Comparison of ENCODE assay signal across 12 cellular contexts in the genomic region with DNA sequence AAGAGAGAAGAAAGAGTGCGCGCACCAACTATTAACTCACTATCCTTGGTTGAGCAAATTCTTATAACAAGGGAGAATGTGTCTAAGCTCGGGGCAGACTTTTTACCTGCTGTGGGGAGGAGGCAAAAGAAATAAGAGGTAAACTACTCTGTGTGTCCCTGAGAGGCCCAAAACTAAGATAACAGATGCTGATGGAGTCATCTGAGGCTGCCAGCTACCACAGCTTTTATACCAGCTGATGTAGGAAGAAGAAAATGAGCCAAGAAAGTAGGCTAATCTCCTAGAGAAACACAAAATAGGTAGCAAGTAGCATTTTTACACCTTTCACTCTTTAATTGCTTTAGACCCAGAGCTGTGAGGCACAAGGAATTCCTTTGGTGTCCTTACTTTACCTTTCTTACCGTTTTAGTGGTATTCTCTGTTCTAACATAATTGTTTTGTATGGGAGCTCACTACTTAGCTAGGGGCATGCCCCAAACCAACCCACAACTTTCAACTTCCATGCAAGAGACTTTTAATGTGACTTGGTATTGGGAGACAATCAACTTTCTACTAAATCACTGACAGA.
A peak's percentile ranks its signal among the peaks of the same experiment; 100 is the strongest.
DNase-seq lines count a peak whose midpoint lies in the region; ATAC-seq and TF ChIP-seq lines count a peak whose summit lies in the region.
"Had no signal": no experiment of that assay in that cellular context is flagged by ENCODE, and none has a peak within 500 bp of the region (broad histone marks: within the 10 kb centered on the region; RNA-seq: fewer than 3 reads in every experiment).

No MANE protein-coding gene starts in this region.

- H3K27me3 ChIP-seq in OCI-LY3 (ENCODE audit: low read depth, low read length) (no peaks in the 10 kb centered on the region), rectal smooth muscle tissue (ENCODE audit: control insufficient read depth, insufficient read depth, low read length) (no peaks in the 10 kb centered on the region)
- H3K27me3 ChIP-seq: left lung had no signal

- peaks cover 10% of the 10 kb centered on the region for H3K79me2 ChIP-seq in OCI-LY3 (ENCODE audit: low read length)

- H3K9me3 Mint-ChIP-seq in effector memory CD8-positive, alpha-beta T cell, result no peaks in the 10 kb centered on the region
- H3K9me3 Mint-ChIP-seq: IgD-negative memory B cell had no signal

- no peaks in the 10 kb centered on the region for H3K27me3 Mint-ChIP-seq in effector memory CD8-positive, alpha-beta T cell

- H3K4me2 ChIP-seq in OCI-LY3 (ENCODE audit: low read length), result peak overlapping the region; percentile 70

- no peak overlapping the region for H3K4me3 ChIP-seq in GM12865 (ENCODE audit: low read depth, low read length)
- peak overlapping the region; percentile 20 for H3K4me3 ChIP-seq in OCI-LY3 (ENCODE audit: low read length)
- no peak overlapping the region for H3K4me3 ChIP-seq in rectal smooth muscle tissue (ENCODE audit: low read length)
- H3K4me3 ChIP-seq: left lung had no signal

- H3K4me1 ChIP-seq in OCI-LY3 (ENCODE audit: low read length) (peaks cover 98% of the 10 kb centered on the region), rectal smooth muscle tissue (ENCODE audit: control insufficient read depth, insufficient read depth, low read length) (peaks cover 23% of the 10 kb centered on the region)

- no peaks in the 10 kb centered on the region for H3K9me3 ChIP-seq in OCI-LY3 (ENCODE audit: insufficient read depth, low read length)
- H3K9me3 ChIP-seq: left lung had no signal

- TF ChIP-seq CTCF in GM12865 (IDR thresholded peaks at IDR 0.05; ENCODE audit: insufficient read depth, low read depth, low read length, missing control alignments) (no peak), OCI-LY3 (IDR thresholded peaks at IDR 0.05; ENCODE audit: low read depth, low read length) (no peak)

- no peaks in the 10 kb centered on the region for H3K36me3 Mint-ChIP-seq in effector memory CD8-positive, alpha-beta T cell (ENCODE audit: insufficient read depth)

- H3K36me3 ChIP-seq in OCI-LY3 (replicated peaks; ENCODE audit: low read depth, low read length) (no peaks in the 10 kb centered on the region), rectal smooth muscle tissue (ENCODE audit: control insufficient read depth, insufficient read depth, low read length) (no peaks in the 10 kb centered on the region)
- H3K36me3 ChIP-seq: left lung had no signal

- peaks cover 12 to 22% of the 10 kb centered on the region in 2 donors for H3K4me1 Mint-ChIP-seq in effector memory CD8-positive, alpha-beta T cell (ENCODE audit: low read depth in 2 of 2)

- peak; percentile 17 for DNase-seq in GM12865 (ENCODE audit: low read depth)
- DNase-seq in effector memory CD8-positive, alpha-beta T cell, result no peak
- DNase-seq in NCI-H128 (lab: John Stamatoyannopoulos, UW; ENCODE audit: unreplicated experiment), result no peak
- no peak for DNase-seq in KG1 (lab: John Stamatoyannopoulos, UW)
- no peak for DNase-seq in central memory CD4-positive, alpha-beta T cell
- no peak for DNase-seq in HuH-7.5 (ENCODE audit: low spot score)
- DNase-seq: NCI-H526 treated with DMSO at 0.1 percent for 48 hours; stimulated activated naive CD4-positive, alpha-beta T cell had no signal

- H3K4me3 Mint-ChIP-seq in effector memory CD8-positive, alpha-beta T cell, result no peak overlapping the region
- H3K4me3 Mint-ChIP-seq: IgD-negative memory B cell had no signal

- no peaks in the 10 kb centered on the region for H4K20me1 ChIP-seq in OCI-LY3 (ENCODE audit: insufficient read depth, low read length)

- peak overlapping the region in 1 of 2 donors; percentile 78 for H3K27ac Mint-ChIP-seq in effector memory CD8-positive, alpha-beta T cell

- H3K9ac ChIP-seq in OCI-LY3 (ENCODE audit: low read length) (peak overlapping the region; percentile 76), rectal smooth muscle tissue (ENCODE audit: low read length) (no peak overlapping the region)

- no peak overlapping the region for H2AFZ ChIP-seq in OCI-LY3 (ENCODE audit: low read depth, low read length)

- H3K27ac ChIP-seq in OCI-LY3 (ENCODE audit: low read length) (peak overlapping the region; percentile 95), rectal smooth muscle tissue (ENCODE audit: low read depth, low read length) (peak overlapping the region; percentile 78)

- peak; percentile 22 for ATAC-seq in effector memory CD8-positive, alpha-beta T cell (replicated peaks)
- ATAC-seq: left lung had no signal
